9 cellular contexts compared by ENCODE assay signal in genomic region chr6:162301128-162301527, GRCh38.
"Had no signal": no experiment of that assay in that cellular context is flagged by ENCODE, and none has a peak within 500 bp of the region (broad histone marks: within the 10 kb centered on the region; RNA-seq: fewer than 3 reads in every experiment).

No MANE protein-coding gene starts in this region.

- H3K9ac ChIP-seq: GM23248 had no signal

- H3K9me3 Mint-ChIP-seq: H9 had no signal

- DNase-seq: GM23248, GOT3, H9, HCEC 1CT, Kasumi-1, KG1 had no signal

- H3K4me1 Mint-ChIP-seq: H9, IgD-negative memory B cell had no signal

- H3K27me3 Mint-ChIP-seq: IgD-negative memory B cell had no signal

- FAIRE-seq: H54 had no signal

- H3K27ac Mint-ChIP-seq: H9, IgD-negative memory B cell had no signal

- H3K36me3 Mint-ChIP-seq: IgD-negative memory B cell had no signal

- H3K4me3 Mint-ChIP-seq: H9, IgD-negative memory B cell had no signal

- H3K4me3 ChIP-seq: GM23248 had no signal

- H2AFZ ChIP-seq: GM23248 had no signal

- H3K27ac ChIP-seq: GM23248, HL-60 had no signal
